Comparison of ENCODE assay signal across 14 cellular contexts in the genomic region with DNA sequence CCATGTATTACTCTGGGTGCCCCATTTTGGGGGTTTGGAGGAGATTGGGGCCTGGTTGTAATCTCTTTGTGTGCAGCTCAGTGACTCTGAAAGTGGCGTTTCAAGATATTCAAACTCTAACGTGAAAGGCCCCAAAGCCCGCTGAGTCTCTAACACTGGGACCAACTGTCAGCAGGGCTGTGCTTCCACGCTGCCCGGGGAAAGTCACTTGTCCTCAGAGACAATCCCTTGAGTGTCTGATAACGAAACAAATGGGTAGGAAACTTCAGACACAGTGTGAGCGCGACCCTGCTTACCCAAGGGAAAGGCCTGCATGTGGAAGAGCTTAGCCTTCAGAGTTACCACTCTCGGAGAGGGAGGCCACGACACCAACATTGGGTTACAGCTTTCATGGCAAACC. TPM values are rescaled to one million over a fixed set of nuclear protein-coding genes. Genes with fewer than 3 reads are reported as not detected.
A peak's percentile ranks its signal among the peaks of the same experiment; 100 is the strongest.
DNase-seq lines count a peak whose midpoint lies in the region; ATAC-seq lines count a peak whose summit lies in the region.
"Had no signal": no experiment of that assay in that cellular context is flagged by ENCODE, and none has a peak within 500 bp of the region (broad histone marks: within the 10 kb centered on the region; RNA-seq: fewer than 3 reads in every experiment).

No MANE protein-coding gene starts in this region.

- peaks cover 6% of the 10 kb centered on the region for H3K9me3 Mint-ChIP-seq in activated CD4-positive, alpha-beta T cell treated with anti-CD3 and anti-CD28 coated beads, Interleukin-2, amount 10 ng/mL, durations not matched to agents 24 days and 14 days
- peaks cover 7% of the 10 kb centered on the region for H3K9me3 Mint-ChIP-seq in T-helper 2 cell treated with Interferon-gamma antibody and Interleukin-4, amounts not matched to agents 5 μg/mL and 100 μg/mL, for 36 hours
- peaks cover 10% of the 10 kb centered on the region for H3K9me3 Mint-ChIP-seq in activated naive CD8-positive, alpha-beta T cell treated with anti-CD3 and anti-CD28 coated beads, Interleukin-2, amount 50 U/mL, for 24 hours
- H3K9me3 Mint-ChIP-seq: nephron progenitor cell had no signal

- H3K4me3 Mint-ChIP-seq in activated CD4-positive, alpha-beta T cell treated with anti-CD3 and anti-CD28 coated beads, Interleukin-2, amount 10 ng/mL, durations not matched to agents 24 days and 14 days: peak overlapping the region; percentile 93
- peak overlapping the region; percentile 97 for H3K4me3 Mint-ChIP-seq in T-helper 2 cell treated with Interferon-gamma antibody and Interleukin-4, amounts not matched to agents 5 μg/mL and 100 μg/mL, for 36 hours
- H3K4me3 Mint-ChIP-seq in activated naive CD8-positive, alpha-beta T cell treated with anti-CD3 and anti-CD28 coated beads, Interleukin-2, amount 50 U/mL, for 24 hours: peak overlapping the region; percentile 98
- H3K4me3 Mint-ChIP-seq: nephron progenitor cell had no signal

- no peaks in the 10 kb centered on the region for H3K27me3 Mint-ChIP-seq in activated CD4-positive, alpha-beta T cell treated with anti-CD3 and anti-CD28 coated beads, Interleukin-2, amount 10 ng/mL, durations not matched to agents 24 days and 14 days
- H3K27me3 Mint-ChIP-seq in T-helper 2 cell treated with Interferon-gamma antibody and Interleukin-4, amounts not matched to agents 5 μg/mL and 100 μg/mL, for 36 hours (ENCODE audit: low read depth): no peaks in the 10 kb centered on the region
- no peaks in the 10 kb centered on the region for H3K27me3 Mint-ChIP-seq in activated naive CD8-positive, alpha-beta T cell treated with anti-CD3 and anti-CD28 coated beads, Interleukin-2, amount 50 U/mL, for 24 hours

- peaks cover 50% of the 10 kb centered on the region for H3K36me3 Mint-ChIP-seq in activated CD4-positive, alpha-beta T cell treated with anti-CD3 and anti-CD28 coated beads, Interleukin-2, amount 10 ng/mL, durations not matched to agents 24 days and 14 days (ENCODE audit: low read depth)
- peaks cover 52% of the 10 kb centered on the region for H3K36me3 Mint-ChIP-seq in T-helper 2 cell treated with Interferon-gamma antibody and Interleukin-4, amounts not matched to agents 5 μg/mL and 100 μg/mL, for 36 hours (ENCODE audit: low read depth)
- peaks cover 59% of the 10 kb centered on the region for H3K36me3 Mint-ChIP-seq in activated naive CD8-positive, alpha-beta T cell treated with anti-CD3 and anti-CD28 coated beads, Interleukin-2, amount 50 U/mL, for 24 hours (ENCODE audit: low read depth)

- H3K4me1 Mint-ChIP-seq in activated CD4-positive, alpha-beta T cell treated with anti-CD3 and anti-CD28 coated beads, Interleukin-2, amount 10 ng/mL, durations not matched to agents 24 days and 14 days: peaks cover 49% of the 10 kb centered on the region
- H3K4me1 Mint-ChIP-seq in T-helper 2 cell treated with Interferon-gamma antibody and Interleukin-4, amounts not matched to agents 5 μg/mL and 100 μg/mL, for 36 hours (ENCODE audit: low read depth): peaks cover 45% of the 10 kb centered on the region
- peaks cover 68% of the 10 kb centered on the region for H3K4me1 Mint-ChIP-seq in activated naive CD8-positive, alpha-beta T cell treated with anti-CD3 and anti-CD28 coated beads, Interleukin-2, amount 50 U/mL, for 24 hours

- peak; percentile 79 for DNase-seq in activated CD4-positive, alpha-beta T cell treated with anti-CD3 and anti-CD28 coated beads, Interleukin-2, amount 10 ng/mL, durations not matched to agents 24 days and 14 days
- DNase-seq in activated CD4-positive, alpha-beta T cell treated with anti-CD3 and anti-CD28 coated beads for 1 hour: no peak
- DNase-seq in T-helper 2 cell treated with Interferon-gamma antibody and Interleukin-4, amounts not matched to agents 5 μg/mL and 100 μg/mL, for 36 hours (ENCODE audit: low spot score): no peak
- no peak for DNase-seq in activated naive CD8-positive, alpha-beta T cell treated with anti-CD3 and anti-CD28 coated beads, Interleukin-2, amount 50 U/mL, for 24 hours
- peak; percentile 65 for DNase-seq in stimulated activated CD8-positive, alpha-beta memory T cell treated with anti-CD3 and anti-CD28 coated beads, Interleukin-4, amount 100 ng/mL, for 48 hours
- no peak for DNase-seq in DMS 273 treated with DMSO at 0.1 percent for 48 hours (lab: John Stamatoyannopoulos, UW)
- no peak for DNase-seq in NCI-H82 treated with DMSO at 0.1 percent for 48 hours (lab: John Stamatoyannopoulos, UW; ENCODE audit: unreplicated experiment)
- DNase-seq: NCI-H226, nephron progenitor cell had no signal

- peak; percentile 11 for ATAC-seq in activated naive CD8-positive, alpha-beta T cell treated with anti-CD3 and anti-CD28 coated beads, Interleukin-2, amount 50 U/mL, for 24 hours
- no peak for ATAC-seq in HG03571 (IDR thresholded peaks at IDR 0.05; ENCODE audit: unreplicated experiment)
- ATAC-seq: A549 had no signal

- H3K27ac Mint-ChIP-seq in activated CD4-positive, alpha-beta T cell treated with anti-CD3 and anti-CD28 coated beads, Interleukin-2, amount 10 ng/mL, durations not matched to agents 24 days and 14 days: peak overlapping the region; percentile 88
- peak overlapping the region; percentile 89 for H3K27ac Mint-ChIP-seq in T-helper 2 cell treated with Interferon-gamma antibody and Interleukin-4, amounts not matched to agents 5 μg/mL and 100 μg/mL, for 36 hours
- H3K27ac Mint-ChIP-seq in activated naive CD8-positive, alpha-beta T cell treated with anti-CD3 and anti-CD28 coated beads, Interleukin-2, amount 50 U/mL, for 24 hours: peak overlapping the region; percentile 97
- H3K27ac Mint-ChIP-seq: nephron progenitor cell had no signal

- intact Hi-C loops in activated CD4-positive, alpha-beta T cell treated with anti-CD3 and anti-CD28 coated beads, Interleukin-2, amount 10 ng/mL, durations not matched to agents 24 days and 14 days (cut with micrococcal nuclease): loop anchor here (2.0 kb wide), 1 partner anchor 14 kb away; no protein-coding TSS in a partner anchor

RNA-seq across cellular contexts. Expression of a gene that starts 0.8 kb away (rescaled TPM):
- 61.4 and 65.7 TPM in 2 replicates for total RNA-seq in activated CD4-positive, alpha-beta T cell treated with anti-CD3 and anti-CD28 coated beads, Interleukin-2, amount 10 ng/mL, durations not matched to agents 24 days and 14 days
- total RNA-seq: H4, HepG2 had no signal

RNA-seq across cellular contexts. Expression of a gene that starts 8.7 kb away (rescaled TPM):
- total RNA-seq in activated CD4-positive, alpha-beta T cell treated with anti-CD3 and anti-CD28 coated beads, Interleukin-2, amount 10 ng/mL, durations not matched to agents 24 days and 14 days: 56.9 and 58.7 TPM in 2 replicates

RNA-seq across cellular contexts. Expression of a gene that starts 38.2 kb away (rescaled TPM):
- not detected in 2 replicates for total RNA-seq in activated CD4-positive, alpha-beta T cell treated with anti-CD3 and anti-CD28 coated beads, Interleukin-2, amount 10 ng/mL, durations not matched to agents 24 days and 14 days
- total RNA-seq: H4, right atrium auricular region had no signal

RNA-seq across cellular contexts. Expression of a gene that starts 53.7 kb away (rescaled TPM):
- not detected in 2 replicates for total RNA-seq in activated CD4-positive, alpha-beta T cell treated with anti-CD3 and anti-CD28 coated beads, Interleukin-2, amount 10 ng/mL, durations not matched to agents 24 days and 14 days
- total RNA-seq: H4, HepG2, right atrium auricular region had no signal

Comparison
In these comparisons a context has a peak if more than half of its experiments do, and no peak if none do; other contexts are left out.
1. DNase-seq: peak in activated CD4-positive, alpha-beta T cell treated with anti-CD3 and anti-CD28 coated beads, Interleukin-2, amount 10 ng/mL, durations not matched to agents 24 days and 14 days (single experiment) and stimulated activated CD8-positive, alpha-beta memory T cell treated with anti-CD3 and anti-CD28 coated beads, Interleukin-4, amount 100 ng/mL, for 48 hours (single experiment); none in activated CD4-positive, alpha-beta T cell treated with anti-CD3 and anti-CD28 coated beads for 1 hour (single experiment), T-helper 2 cell treated with Interferon-gamma antibody and Interleukin-4, amounts not matched to agents 5 μg/mL and 100 μg/mL, for 36 hours (single experiment), activated naive CD8-positive, alpha-beta T cell treated with anti-CD3 and anti-CD28 coated beads, Interleukin-2, amount 50 U/mL, for 24 hours (single experiment), DMS 273 treated with DMSO at 0.1 percent for 48 hours (single experiment) and NCI-H82 treated with DMSO at 0.1 percent for 48 hours (single experiment).
2. Peak in every context shown above with its lines, with median percentiles within 50 percentile points of each other: H3K27ac Mint-ChIP-seq and H3K4me3 Mint-ChIP-seq.